In the genomic region with DNA sequence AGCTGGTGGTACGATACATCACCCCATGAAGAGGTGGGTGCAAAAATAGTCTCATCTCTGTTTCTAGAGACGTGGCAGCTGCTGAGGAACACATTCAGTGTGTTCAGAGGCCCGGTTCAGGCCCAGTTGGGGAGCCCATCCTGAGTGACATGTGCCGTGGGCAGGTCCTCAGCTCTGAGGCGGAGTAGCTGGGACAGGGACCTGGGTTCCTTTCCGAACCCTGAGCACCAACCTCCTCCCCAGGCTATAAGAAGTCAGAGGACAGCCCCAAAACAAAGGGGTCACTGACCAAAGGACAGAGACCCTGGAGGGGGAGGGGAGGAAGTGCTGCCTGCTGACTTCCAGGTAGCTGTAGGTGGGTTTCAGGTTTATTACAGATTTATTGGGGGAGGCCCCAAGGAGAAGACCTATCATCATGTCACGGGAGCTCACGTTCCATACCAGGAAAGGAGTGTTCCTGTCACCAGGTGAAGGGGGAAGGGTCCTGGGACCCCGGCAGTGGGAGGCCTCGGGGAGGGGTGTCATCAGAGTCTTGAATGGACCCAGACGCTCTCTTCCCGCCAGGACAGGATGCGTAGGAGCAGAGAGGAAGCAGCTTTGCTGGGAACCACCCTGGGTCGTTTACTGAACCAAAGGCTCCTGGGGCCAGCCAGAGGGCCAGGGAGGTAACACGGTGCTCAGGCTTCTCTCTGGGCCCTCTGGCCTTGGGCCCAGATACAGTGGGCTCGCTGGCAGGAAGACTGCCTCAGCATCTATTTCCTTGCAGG, we compare ENCODE assay signal across 9 cellular contexts. TPM values are rescaled to one million over a fixed set of nuclear protein-coding genes. Genes with fewer than 3 reads are reported as not detected.
DNase-seq lines count a peak whose midpoint lies in the region; ATAC-seq, FAIRE-seq and TF ChIP-seq lines count a peak whose summit lies in the region.
"Had no signal": no experiment of that assay in that cellular context is flagged by ENCODE, and none has a peak within 500 bp of the region (broad histone marks: within the 10 kb centered on the region; RNA-seq: fewer than 3 reads in every experiment).

No MANE protein-coding gene starts in this region.

- peaks cover 32 to 40% of the 10 kb centered on the region in 2 donors for H3K4me1 ChIP-seq in kidney (ENCODE audit: control insufficient read depth in 1 of 2, insufficient read depth in 1 of 2, low read depth in 1 of 2, low read length in 2 of 2)

- no peak for FAIRE-seq in kidney (lab: Jason Lieb, UNC)
- FAIRE-seq: colon had no signal

- no peak overlapping the region for H3K27ac Mint-ChIP-seq in mesothelial cell of epicardium

- H3K4me1 Mint-ChIP-seq in mesothelial cell of epicardium: peaks cover 23% of the 10 kb centered on the region

- DNase-seq in HuH-7.5 (ENCODE audit: low spot score): peak; percentile 14
- peak; percentile 68 for DNase-seq in dermis blood vessel endothelial cell
- no peak for DNase-seq in sciatic nerve (ENCODE audit: low spot score)
- no peak for DNase-seq in mesothelial cell of epicardium (ENCODE audit: low spot score in 2 of 2, unreplicated experiment in 2 of 2)
- no peak for DNase-seq in occipital lobe (lab: John Stamatoyannopoulos, UW)
- DNase-seq in kidney: no peak
- DNase-seq in NCI-H345 (lab: John Stamatoyannopoulos, UW): no peak

- no peaks in the 10 kb centered on the region for H3K9me3 ChIP-seq in kidney (ENCODE audit: control insufficient read depth in 1 of 2, low read length in 2 of 2)

- H3K36me3 Mint-ChIP-seq in mesothelial cell of epicardium: peaks cover 3% of the 10 kb centered on the region

- peak; percentile 4 for ATAC-seq in GM18907 (IDR thresholded peaks at IDR 0.05; ENCODE audit: unreplicated experiment)
- peak; percentile 5 for ATAC-seq in sciatic nerve

- no peak overlapping the region for H3K4me3 Mint-ChIP-seq in mesothelial cell of epicardium

- H3K36me3 ChIP-seq in kidney (ENCODE audit: control insufficient read depth in 1 of 2, insufficient read depth in 2 of 2, low read length in 2 of 2): no peaks in the 10 kb centered on the region

- TF ChIP-seq CTCF in mesothelial cell of epicardium (IDR thresholded peaks at IDR 0.05; ENCODE audit: unreplicated experiment): no peak
- no peak for TF ChIP-seq CTCF in kidney (IDR thresholded peaks at IDR 0.05; ENCODE audit: borderline replicate concordance, extremely low read depth, insufficient read depth)

- peak overlapping the region in 1 of 2 donors; percentile 34 for H3K27ac ChIP-seq in kidney (ENCODE audit: low read depth in 2 of 2, low read length in 2 of 2)

- no peaks in the 10 kb centered on the region for H3K9me3 Mint-ChIP-seq in mesothelial cell of epicardium

- H3K4me3 ChIP-seq in kidney (ENCODE audit: low read length in 2 of 2): no peak overlapping the region

- H3K9ac ChIP-seq in kidney (ENCODE audit: low read length in 2 of 2): peak overlapping the region in 1 of 2 donors; percentile 22

- no peaks in the 10 kb centered on the region for H3K27me3 Mint-ChIP-seq in mesothelial cell of epicardium (ENCODE audit: low read depth)

- intact Hi-C loops in sciatic nerve (cut with DNase I): loop anchor here (2.0 kb wide), 1 partner anchor 113 kb away; the partner anchor contains the start of gene ZNRF1
- intact Hi-C loops in kidney (cut with DNase I): loop anchor here (5.0 kb wide), 1 partner anchor 114 kb away; the partner anchor contains the start of gene ZNRF1

RNA-seq across cellular contexts. Expression of gene LDHD, which starts 4.9 kb away (rescaled TPM):
- total RNA-seq in dermis blood vessel endothelial cell: 1.7 and 2.1 TPM in 2 replicates
- total RNA-seq in sciatic nerve: 12.1 TPM
- 0.65 to 0.86 TPM (median 0.66 TPM) in 3 replicates for total RNA-seq in mesothelial cell of epicardium
- 0.31 TPM for total RNA-seq in occipital lobe
- total RNA-seq in kidney: 14.7 TPM
- 73.3 TPM for polyA plus RNA-seq in kidney (ENCODE audit: insufficient read depth, low read depth, low replicate concordance)

RNA-seq across cellular contexts. Expression of gene ZFP1, which starts 36.6 kb away (rescaled TPM):
- total RNA-seq in dermis blood vessel endothelial cell (15.5 and 17.8 TPM in 2 replicates), sciatic nerve (19.0 TPM), mesothelial cell of epicardium (21.8 to 22.3 TPM (median 21.8 TPM) in 3 replicates), occipital lobe (64.4 TPM), kidney (9.2 TPM)
- 4.6 TPM for polyA plus RNA-seq in kidney (ENCODE audit: insufficient read depth, low read depth, low replicate concordance)

Comparison
In these comparisons a context has a peak if more than half of its experiments do, and no peak if none do; other contexts are left out.
1. DNase-seq: peak in HuH-7.5 (single experiment) and dermis blood vessel endothelial cell (single experiment); none in sciatic nerve (single experiment), mesothelial cell of epicardium (0 of 2), occipital lobe (single experiment), kidney (single experiment) and NCI-H345 (single experiment).